8 cellular contexts compared by ENCODE assay signal in genomic region chr14:55160989-55161388, GRCh38. TPM values are rescaled to one million over a fixed set of nuclear protein-coding genes. Genes with fewer than 3 reads are reported as not detected.
DNase-seq lines count a peak whose midpoint lies in the region; ATAC-seq and TF ChIP-seq lines count a peak whose summit lies in the region.

No MANE protein-coding gene starts in this region.

- peak; percentile 76 for ATAC-seq in mucosa of descending colon
- no peak for ATAC-seq in GM21619 (IDR thresholded peaks at IDR 0.05; ENCODE audit: unreplicated experiment)

- no peak overlapping the region for H3K4me2 ChIP-seq in neuronal stem cell (ENCODE audit: insufficient read depth, low read length, poor library complexity, severe bottlenecking)

- no peak overlapping the region for H3K4ac ChIP-seq in neuronal stem cell (ENCODE audit: low read length)

- H3K9ac ChIP-seq in neuronal stem cell (ENCODE audit: low read depth, low read length, poor library complexity) = no peak overlapping the region

- H2BK120ac ChIP-seq in neuronal stem cell (ENCODE audit: low read depth, low read length) = no peak overlapping the region

- no peak overlapping the region for H3K4me3 ChIP-seq in choroid plexus epithelial cell (ENCODE audit: low read depth, low read length)
- H3K4me3 ChIP-seq in mucosa of descending colon = no peak overlapping the region
- H3K4me3 ChIP-seq in neuronal stem cell (ENCODE audit: low read length in 2 of 2) = no peak overlapping the region

- H3K27ac ChIP-seq in neuronal stem cell (replicated peaks; ENCODE audit: low read length) = no peak overlapping the region

- H3K27me3 ChIP-seq in neuronal stem cell (ENCODE audit: control insufficient read depth in 3 of 3, insufficient read depth in 3 of 3, low read depth in 1 of 3, low read length in 3 of 3) = no peaks in the 10 kb centered on the region

- H3K18ac ChIP-seq in neuronal stem cell (ENCODE audit: low read length) = no peak overlapping the region

- H3K9me3 ChIP-seq in mucosa of descending colon = no peaks in the 10 kb centered on the region
- H3K9me3 ChIP-seq in neuronal stem cell (replicated peaks in 1 of 2; ENCODE audit: control insufficient read depth in 2 of 2, insufficient read depth in 1 of 2, low read depth in 1 of 2, low read length in 2 of 2) = peaks cover 0 to 3% of the 10 kb centered on the region in 2 donors

- DNase-seq in NCI-H82 (lab: John Stamatoyannopoulos, UW) (peak; percentile 8), NCI-H82 treated with DMSO at 0.1 percent for 48 hours (lab: John Stamatoyannopoulos, UW; ENCODE audit: unreplicated experiment) (no peak), NCI-H2196 (lab: John Stamatoyannopoulos, UW; ENCODE audit: unreplicated experiment) (peak; percentile 39), choroid plexus epithelial cell (ENCODE audit: low read depth) (peak; percentile 72), mucosa of descending colon (no peak), neuronal stem cell (ENCODE audit: low spot score) (no peak), NCI-H774 (lab: John Stamatoyannopoulos, UW) (no peak)

- no peak overlapping the region for H3K14ac ChIP-seq in neuronal stem cell (ENCODE audit: low read length)

- no peaks in the 10 kb centered on the region for H3K36me3 ChIP-seq in mucosa of descending colon (ENCODE audit: low read depth)
- H3K36me3 ChIP-seq in neuronal stem cell (replicated peaks in 1 of 2; ENCODE audit: control insufficient read depth in 2 of 2, insufficient read depth in 2 of 2, low read length in 2 of 2) = peaks cover 27 to 98% of the 10 kb centered on the region in 2 donors

- H3K79me1 ChIP-seq in neuronal stem cell (ENCODE audit: low read depth, low read length) = no peaks in the 10 kb centered on the region

- intact Hi-C loops in mucosa of descending colon (cut with DNase I, micrococcal nuclease) = loop anchor here in 1 of 2 donors (2.0 kb wide), 1 partner anchor 70 kb away; no protein-coding TSS in a partner anchor

- H4K91ac ChIP-seq in neuronal stem cell (ENCODE audit: low read depth, low read length, poor library complexity) = no peak overlapping the region

- no peaks in the 10 kb centered on the region for H3K4me1 ChIP-seq in mucosa of descending colon (ENCODE audit: low read depth)
- no peaks in the 10 kb centered on the region for H3K4me1 ChIP-seq in neuronal stem cell (ENCODE audit: control insufficient read depth in 2 of 2, insufficient read depth in 1 of 2, low read depth in 1 of 2, low read length in 2 of 2)

- no peak overlapping the region for H2BK5ac ChIP-seq in neuronal stem cell (ENCODE audit: low read length)

- H4K8ac ChIP-seq in neuronal stem cell (ENCODE audit: low read depth, low read length) = no peak overlapping the region

- H2BK12ac ChIP-seq in neuronal stem cell (ENCODE audit: low read length) = no peak overlapping the region

- TF ChIP-seq CTCF in choroid plexus epithelial cell (conservative IDR thresholded peaks at IDR 0.05; ENCODE audit: low read depth, low read length) (peak; percentile 57), mucosa of descending colon (IDR thresholded peaks at IDR 0.05) (peak; percentile 16)

- H2AFZ ChIP-seq in neuronal stem cell (ENCODE audit: low read length) = no peak overlapping the region

- H2BK15ac ChIP-seq in neuronal stem cell (ENCODE audit: low read length) = no peak overlapping the region

- no peak overlapping the region for H3K23ac ChIP-seq in neuronal stem cell (ENCODE audit: low read depth, low read length, poor library complexity)

- H2AK5ac ChIP-seq in neuronal stem cell (ENCODE audit: low read depth, low read length) = no peak overlapping the region

RNA-seq across cellular contexts. Expression of gene DLGAP5, which starts 30.4 kb away (rescaled TPM):
- total RNA-seq in mucosa of descending colon = 10 to 100 TPM in 1 of 3 donors, 1 to 10 TPM in 2; 2.0 to 13.7 (median 3.3) TPM
- 124 TPM for polyA plus RNA-seq in neuronal stem cell (2013, experiment 1 of 2)
- polyA plus RNA-seq in neuronal stem cell (2013, experiment 2 of 2) = 125 TPM

RNA-seq across cellular contexts. Expression of gene LGALS3, which starts 31.9 kb away (rescaled TPM):
- 1,000 to 10,000 TPM in 2 of 3 donors, 100 to 1,000 TPM in 1; 488 to 1,705 (median 1,380) TPM for total RNA-seq in mucosa of descending colon
- polyA plus RNA-seq in neuronal stem cell (2013, experiment 1 of 2) = 2.4 TPM
- 3.1 TPM for polyA plus RNA-seq in neuronal stem cell (2013, experiment 2 of 2)

Comparison
In these comparisons a context has a peak if more than half of its experiments do, and no peak if none do; other contexts are left out.
1. DNase-seq: peak in NCI-H82 (single experiment), NCI-H2196 (single experiment) and choroid plexus epithelial cell (single experiment); none in NCI-H82 treated with DMSO at 0.1 percent for 48 hours (single experiment), mucosa of descending colon (0 of 3), neuronal stem cell (single experiment) and NCI-H774 (single experiment).